In the genomic region with DNA sequence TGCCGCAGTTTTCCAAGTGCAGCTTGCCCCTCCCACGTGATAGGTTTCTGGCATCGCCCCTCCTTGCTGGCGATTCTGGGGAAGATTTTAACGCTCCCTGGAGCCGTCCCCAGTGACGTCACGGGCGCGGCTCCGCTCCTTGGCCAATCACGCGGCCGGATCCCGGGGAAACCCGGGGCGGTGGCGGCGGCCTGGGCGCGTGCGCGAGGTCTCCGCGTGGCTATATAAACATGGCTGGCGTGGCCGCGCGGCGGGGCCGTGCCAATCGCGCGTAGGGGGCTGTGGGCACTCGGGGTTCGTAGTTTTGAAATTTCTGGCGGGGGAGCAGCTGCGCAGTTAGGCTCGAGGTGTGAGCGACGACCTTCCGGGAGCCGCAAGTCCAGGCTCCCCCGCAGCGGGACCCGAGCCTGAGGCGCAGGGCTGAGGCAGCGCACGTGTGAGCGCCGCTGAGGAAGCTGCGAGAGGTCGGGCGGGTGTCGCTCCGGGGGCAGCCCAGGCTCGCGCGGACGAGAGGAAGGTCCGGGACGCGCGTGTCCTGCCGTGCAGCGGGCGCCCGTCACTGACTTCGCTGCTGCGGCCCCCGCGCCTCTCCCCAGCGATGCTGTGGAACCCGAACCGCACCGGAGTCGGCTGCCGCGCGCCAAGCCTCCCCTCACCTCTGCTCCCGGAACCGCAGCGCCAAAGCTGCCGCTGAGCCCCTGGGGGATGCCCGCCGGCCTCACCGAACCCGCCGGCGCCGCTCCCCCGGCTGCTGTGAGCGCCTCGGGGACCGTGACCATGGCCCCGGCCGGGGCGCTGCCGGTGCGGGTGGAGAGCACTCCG, we compare ENCODE assay signal across 8 cellular contexts. TPM values are rescaled to one million over a fixed set of nuclear protein-coding genes. Genes with fewer than 3 reads are reported as not detected.
DNase-seq lines count a peak whose midpoint lies in the region; ATAC-seq and TF ChIP-seq lines count a peak whose summit lies in the region.

TSS of gene TAF4B (plus strand) at position 217 of the 822 bp plus-strand sequence. CDS start at position 706, 489 bp downstream.

- H3K27me3 ChIP-seq in DOHH2 (ENCODE audit: control insufficient read depth, low read length) (no peaks in the 10 kb centered on the region), KMS-11 (ENCODE audit: insufficient read depth, low read depth) (no peaks in the 10 kb centered on the region), fibroblast of lung (ENCODE audit: control insufficient read depth, insufficient read depth, low read length) (no peaks in the 10 kb centered on the region)
- H3K27me3 ChIP-seq in naive thymus-derived CD4-positive, alpha-beta T cell (ENCODE audit: control insufficient read depth in 2 of 2, insufficient read depth in 2 of 2, low read length in 2 of 2), result no peaks in the 10 kb centered on the region

- peaks cover under 1% of the 10 kb centered on the region for H3K36me3 Mint-ChIP-seq in activated T-helper 1 cell treated with anti-CD3 and anti-CD28 coated beads, Interleukin-12 subunit alpha, Interleukin-12 subunit beta, Interleukin-2, Interleukin-4 antibody, amounts not matched to agents 30 ng/mL and 10 ng/mL and 1 ng/mL, durations not matched to agents 14 hours and 24 hours and 36 hours (ENCODE audit: low read depth)
- H3K36me3 Mint-ChIP-seq in naive thymus-derived CD4-positive, alpha-beta T cell, result peaks cover 0 to 3% (median 0%) of the 10 kb centered on the region in 5 donors
- peaks cover 1% of the 10 kb centered on the region for H3K36me3 Mint-ChIP-seq in stimulated activated memory B cell treated with anti-CD40 and anti-IgM and Interleukin-4, amounts not matched to agents 10 μg/mL and 1 μg/mL and 100 μg/mL, for 72 hours

- POLR2A ChIA-PET in naive thymus-derived CD4-positive, alpha-beta T cell (lab: Charles Lee), result interaction anchor here (0.6 to 2.8 kb wide), 4 partner anchors 11 to 135 kb away, joined by 3 to 25 read pairs (median 8); partner anchors contain the start of gene SS18

- H3K9me2 ChIP-seq in DOHH2 (replicated peaks; ENCODE audit: control insufficient read depth, low read length), result no peaks in the 10 kb centered on the region

- H3K4me3 Mint-ChIP-seq in activated T-helper 1 cell treated with anti-CD3 and anti-CD28 coated beads, Interleukin-12 subunit alpha, Interleukin-12 subunit beta, Interleukin-2, Interleukin-4 antibody, amounts not matched to agents 30 ng/mL and 10 ng/mL and 1 ng/mL, durations not matched to agents 14 hours and 24 hours and 36 hours, result peak within 1 kb of the TSS; percentile 94
- H3K4me3 Mint-ChIP-seq in naive thymus-derived CD4-positive, alpha-beta T cell, result peak within 1 kb of the TSS; percentile 90 to 97 (median 96)
- peak within 1 kb of the TSS; percentile 95 for H3K4me3 Mint-ChIP-seq in stimulated activated memory B cell treated with anti-CD40 and anti-IgM and Interleukin-4, amounts not matched to agents 10 μg/mL and 1 μg/mL and 100 μg/mL, for 72 hours

- H3K9ac ChIP-seq in KMS-11, result peak within 1 kb of the TSS; percentile 92
- H3K9ac ChIP-seq in fibroblast of lung (ENCODE audit: insufficient read depth, low read length), result peak within 1 kb of the TSS; percentile 57

- H3K4me1 ChIP-seq in DOHH2 (ENCODE audit: control insufficient read depth, low read length) (peaks cover 38% of the 10 kb centered on the region), KMS-11 (ENCODE audit: low read depth, poor library complexity, severe bottlenecking) (peaks cover 45% of the 10 kb centered on the region), fibroblast of lung (ENCODE audit: control insufficient read depth, extremely low read depth, insufficient read depth, low read length) (no peaks in the 10 kb centered on the region)
- peaks cover 5 to 20% of the 10 kb centered on the region in 2 donors for H3K4me1 ChIP-seq in naive thymus-derived CD4-positive, alpha-beta T cell (ENCODE audit: control insufficient read depth in 2 of 2, insufficient read depth in 2 of 2, low read length in 2 of 2)

- intact Hi-C loops in activated T-helper 1 cell treated with anti-CD3 and anti-CD28 coated beads, Interleukin-12 subunit alpha, Interleukin-12 subunit beta, Interleukin-2, Interleukin-4 antibody, amounts not matched to agents 30 ng/mL and 10 ng/mL and 1 ng/mL, durations not matched to agents 14 hours and 24 hours and 36 hours (cut with micrococcal nuclease), result loop anchor here (1.0 to 5.0 kb wide), 5 partner anchors 11 to 321 kb away; partner anchors contain the start of genes KCTD1 and SS18
- intact Hi-C loops in naive thymus-derived CD4-positive, alpha-beta T cell (cut with micrococcal nuclease), result loop anchor here (1.0 to 10.0 kb wide), 5 partner anchors 11 to 318 kb away; partner anchors contain the start of genes SS18 (in 2 of the 2) and KCTD1 (in 1 of the 2)

- H3K9me3 ChIP-seq in DOHH2 (ENCODE audit: control insufficient read depth, insufficient read depth, low read length) (no peaks in the 10 kb centered on the region; the same call in 1 of the 2 replicates), fibroblast of lung (ENCODE audit: control insufficient read depth, insufficient read depth, low read depth, low read length) (no peaks in the 10 kb centered on the region)
- no peaks in the 10 kb centered on the region for H3K9me3 ChIP-seq in naive thymus-derived CD4-positive, alpha-beta T cell (ENCODE audit: control insufficient read depth in 2 of 3, low read length in 3 of 3)

- CTCF ChIA-PET in naive thymus-derived CD4-positive, alpha-beta T cell (lab: Charles Lee), result interaction anchor here (0.5 to 2.2 kb wide), 3 partner anchors 10 to 279 kb away, joined by 3 to 7 read pairs (median 3); no protein-coding TSS in a partner anchor

- no peaks in the 10 kb centered on the region for H3K9me3 Mint-ChIP-seq in activated T-helper 1 cell treated with anti-CD3 and anti-CD28 coated beads, Interleukin-12 subunit alpha, Interleukin-12 subunit beta, Interleukin-2, Interleukin-4 antibody, amounts not matched to agents 30 ng/mL and 10 ng/mL and 1 ng/mL, durations not matched to agents 14 hours and 24 hours and 36 hours
- no peaks in the 10 kb centered on the region for H3K9me3 Mint-ChIP-seq in naive thymus-derived CD4-positive, alpha-beta T cell
- no peaks in the 10 kb centered on the region for H3K9me3 Mint-ChIP-seq in stimulated activated memory B cell treated with anti-CD40 and anti-IgM and Interleukin-4, amounts not matched to agents 10 μg/mL and 1 μg/mL and 100 μg/mL, for 72 hours

- H3K27ac ChIP-seq in DOHH2 (ENCODE audit: low read depth, low read length) (peak within 1 kb of the TSS; percentile 64), KMS-11 (peak within 1 kb of the TSS; percentile 84), fibroblast of lung (ENCODE audit: insufficient read depth, low read length) (peak within 1 kb of the TSS; percentile 17)
- H3K27ac ChIP-seq in naive thymus-derived CD4-positive, alpha-beta T cell (ENCODE audit: low read depth, low read length), result peak within 1 kb of the TSS; percentile 86

- H3K4me3 ChIP-seq in DOHH2 (ENCODE audit: low read length) (peak within 1 kb of the TSS; percentile 81), KMS-11 (IDR thresholded peaks at IDR 0.05; ENCODE audit: insufficient read depth, low read depth, low read length) (no peak within 1 kb of the TSS), fibroblast of lung (replicated peaks in 1 of 4; ENCODE audit: control extremely low read depth in 1 of 4, insufficient read depth in 1 of 4, low read depth in 3 of 4, low read length in 4 of 4) (peak within 1 kb of the TSS; percentile 71 to 83 (median 72))
- peak within 1 kb of the TSS; percentile 58 for H3K4me3 ChIP-seq in naive thymus-derived CD4-positive, alpha-beta T cell (ENCODE audit: low read length)

- H4K20me1 ChIP-seq in DOHH2 (ENCODE audit: control insufficient read depth, insufficient read depth, low read depth, low read length) (no peaks in the 10 kb centered on the region), KMS-11 (ENCODE audit: insufficient read depth) (peaks cover 27% of the 10 kb centered on the region), fibroblast of lung (ENCODE audit: control insufficient read depth, extremely low read depth, insufficient read depth, low read length) (no peaks in the 10 kb centered on the region)

- peaks cover 50% of the 10 kb centered on the region for H3K79me2 ChIP-seq in DOHH2 (ENCODE audit: control insufficient read depth, low read length)
- peaks cover 50% of the 10 kb centered on the region for H3K79me2 ChIP-seq in KMS-11 (ENCODE audit: insufficient read depth, low read depth)
- H3K79me2 ChIP-seq in fibroblast of lung (ENCODE audit: control insufficient read depth, insufficient read depth, low read length), result no peaks in the 10 kb centered on the region

- TF ChIP-seq CTCF in DOHH2 (IDR thresholded peaks at IDR 0.05; ENCODE audit: low read depth, low read length, poor library complexity, severe bottlenecking) (no peak), KMS-11 (conservative IDR thresholded peaks at IDR 0.05; ENCODE audit: low read depth, low read length) (no peak), fibroblast of lung (conservative IDR thresholded peaks at IDR 0.05 in 1 of 2, IDR thresholded peaks at IDR 0.05 in 1 of 2; ENCODE audit: low read depth in 1 of 2, low read length in 2 of 2) (no peak)

- no peaks in the 10 kb centered on the region for H3F3A ChIP-seq in DOHH2 (ENCODE audit: control insufficient read depth, insufficient read depth)

- H3K4me1 Mint-ChIP-seq in activated T-helper 1 cell treated with anti-CD3 and anti-CD28 coated beads, Interleukin-12 subunit alpha, Interleukin-12 subunit beta, Interleukin-2, Interleukin-4 antibody, amounts not matched to agents 30 ng/mL and 10 ng/mL and 1 ng/mL, durations not matched to agents 14 hours and 24 hours and 36 hours (ENCODE audit: low read depth), result peaks cover 42% of the 10 kb centered on the region
- peaks cover 18 to 48% (median 36%) of the 10 kb centered on the region in 7 donors for H3K4me1 Mint-ChIP-seq in naive thymus-derived CD4-positive, alpha-beta T cell
- H3K4me1 Mint-ChIP-seq in stimulated activated memory B cell treated with anti-CD40 and anti-IgM and Interleukin-4, amounts not matched to agents 10 μg/mL and 1 μg/mL and 100 μg/mL, for 72 hours, result peaks cover 33% of the 10 kb centered on the region

- H3K4me2 ChIP-seq in DOHH2 (ENCODE audit: low read length), result peak within 1 kb of the TSS; percentile 79
- H3K4me2 ChIP-seq in KMS-11, result peak within 1 kb of the TSS; percentile 96
- peak within 1 kb of the TSS; percentile 98 for H3K4me2 ChIP-seq in fibroblast of lung (ENCODE audit: extremely low read depth, insufficient read depth, low read length)

- peak; percentile 85 for ATAC-seq in GM21786 (IDR thresholded peaks at IDR 0.05; ENCODE audit: unreplicated experiment)
- peak; percentile 95 for ATAC-seq in naive thymus-derived CD4-positive, alpha-beta T cell
- ATAC-seq in stimulated activated memory B cell treated with anti-CD40 and anti-IgM and Interleukin-4, amounts not matched to agents 10 μg/mL and 1 μg/mL and 100 μg/mL, for 72 hours, result peak; percentile 95

- H3K36me3 ChIP-seq in DOHH2 (ENCODE audit: control insufficient read depth, low read length) (peaks cover 14% of the 10 kb centered on the region), KMS-11 (ENCODE audit: insufficient read depth) (peaks cover 6% of the 10 kb centered on the region; the same call in 1 of the 2 replicates), fibroblast of lung (ENCODE audit: control insufficient read depth, insufficient read depth, low read length) (no peaks in the 10 kb centered on the region)
- H3K36me3 ChIP-seq in naive thymus-derived CD4-positive, alpha-beta T cell (ENCODE audit: control insufficient read depth in 2 of 3, insufficient read depth in 3 of 3, low read length in 3 of 3), result peaks cover 0 to 9% (median 0%) of the 10 kb centered on the region in 3 experiments

- DNase-seq in RPMI7951 (ENCODE audit: low read depth), result peak; percentile 91
- DNase-seq in activated T-helper 1 cell treated with anti-CD3 and anti-CD28 coated beads, Interleukin-12 subunit alpha, Interleukin-12 subunit beta, Interleukin-2, Interleukin-4 antibody, amounts not matched to agents 30 ng/mL and 10 ng/mL and 1 ng/mL, durations not matched to agents 14 hours and 24 hours and 36 hours (ENCODE audit: low spot score), result peak; percentile 93
- DNase-seq in fibroblast of lung (ENCODE audit: low read depth in 2 of 2), result peak; percentile 89 to 92
- DNase-seq in naive thymus-derived CD4-positive, alpha-beta T cell, result peak; percentile 87 to 98 (median 92)

- peaks cover 3% of the 10 kb centered on the region for H3K27me3 Mint-ChIP-seq in activated T-helper 1 cell treated with anti-CD3 and anti-CD28 coated beads, Interleukin-12 subunit alpha, Interleukin-12 subunit beta, Interleukin-2, Interleukin-4 antibody, amounts not matched to agents 30 ng/mL and 10 ng/mL and 1 ng/mL, durations not matched to agents 14 hours and 24 hours and 36 hours (ENCODE audit: insufficient read depth)
- peaks cover 0 to 5% (median 0%) of the 10 kb centered on the region in 5 donors for H3K27me3 Mint-ChIP-seq in naive thymus-derived CD4-positive, alpha-beta T cell
- H3K27me3 Mint-ChIP-seq in stimulated activated memory B cell treated with anti-CD40 and anti-IgM and Interleukin-4, amounts not matched to agents 10 μg/mL and 1 μg/mL and 100 μg/mL, for 72 hours, result no peaks in the 10 kb centered on the region

- H2AFZ ChIP-seq in KMS-11 (ENCODE audit: low read depth) (peak within 1 kb of the TSS; percentile 77), fibroblast of lung (ENCODE audit: low read length) (peak within 1 kb of the TSS; percentile 90)

- H3K27ac Mint-ChIP-seq in activated T-helper 1 cell treated with anti-CD3 and anti-CD28 coated beads, Interleukin-12 subunit alpha, Interleukin-12 subunit beta, Interleukin-2, Interleukin-4 antibody, amounts not matched to agents 30 ng/mL and 10 ng/mL and 1 ng/mL, durations not matched to agents 14 hours and 24 hours and 36 hours, result peak within 1 kb of the TSS; percentile 93
- peak within 1 kb of the TSS; percentile 87 to 99 (median 98) for H3K27ac Mint-ChIP-seq in naive thymus-derived CD4-positive, alpha-beta T cell
- peak within 1 kb of the TSS; percentile 96 for H3K27ac Mint-ChIP-seq in stimulated activated memory B cell treated with anti-CD40 and anti-IgM and Interleukin-4, amounts not matched to agents 10 μg/mL and 1 μg/mL and 100 μg/mL, for 72 hours

RNA-seq across cellular contexts. Expression of gene TAF4B, which starts in this region (rescaled TPM):
- total RNA-seq in RPMI7951 (2014; rRNA removed; shearing (Covaris generic)), result 5.2 and 7.6 TPM in 2 replicates
- 16.1 and 17.0 TPM in 2 replicates for total RNA-seq in activated T-helper 1 cell treated with anti-CD3 and anti-CD28 coated beads, Interleukin-12 subunit alpha, Interleukin-12 subunit beta, Interleukin-2, Interleukin-4 antibody, amounts not matched to agents 30 ng/mL and 10 ng/mL and 1 ng/mL, durations not matched to agents 14 hours and 24 hours and 36 hours
- total RNA-seq in fibroblast of lung, result 2.0 and 2.6 TPM in 2 replicates
- polyA plus RNA-seq in fibroblast of lung, result 0.42 and 0.70 TPM in 2 replicates
- 0.16 and 0.38 TPM in 2 replicates for polyA plus RNA-seq in fibroblast of lung (2012)
- polyA minus RNA-seq in fibroblast of lung (ENCODE audit: low replicate concordance), result not detected in 2 replicates
- 10 to 100 TPM; 12.0 to 15.7 (median 12.6) TPM for total RNA-seq in naive thymus-derived CD4-positive, alpha-beta T cell
- polyA plus RNA-seq in naive thymus-derived CD4-positive, alpha-beta T cell, result 10 to 100 TPM in 1 of 2 donors, 1 to 10 TPM in 1; 7.3 to 14.5 TPM

Comparison
In these comparisons a context has a peak if more than half of its experiments do, and no peak if none do; other contexts are left out.
1. H3K27ac ChIP-seq: peak in every context shown above with its lines; median percentile 86 in naive thymus-derived CD4-positive, alpha-beta T cell; 84 in KMS-11; 64 in DOHH2; 17 in fibroblast of lung.